In genomic region chr10:21078410-21079329, GRCh38 we compare ENCODE assay signal across 1 cellular context.
TF ChIP-seq lines count a peak whose summit lies in the region.

No MANE protein-coding gene starts in this region.

TF ChIP-seq in K562, 482 proteins besides CTCF, POLR2A, EP300 and RAD21 (continued from another document and continues in another):
- TF ChIP-seq ZNF41 (CRISPR knock-in tag; conservative IDR thresholded peaks at IDR 0.05) (peak; percentile 90), ZNF79 (CRISPR knock-in tag; IDR thresholded peaks at IDR 0.05; ENCODE audit: low read depth) (peak; percentile 96), E2F1 (CRISPR knock-in tag; IDR thresholded peaks at IDR 0.05) (no peak), ZNF232 (CRISPR knock-in tag; IDR thresholded peaks at IDR 0.05) (no peak), RNF219 (CRISPR knock-in tag; IDR thresholded peaks at IDR 0.05) (peak; percentile 87), ESRRA (IDR thresholded peaks at IDR 0.05; ENCODE audit: borderline replicate concordance, low read depth) (no peak), GATA2 (CRISPR knock-in tag; IDR thresholded peaks at IDR 0.05) (no peak), ZSCAN32 (CRISPR knock-in tag; IDR thresholded peaks at IDR 0.05) (0 out of 2 replicates have a peak, but pooled peaks have one; percentile 44), ETS1 (conservative IDR thresholded peaks at IDR 0.05; ENCODE audit: control insufficient read depth, low read depth, low read length) (no peak), ZNF174 (CRISPR knock-in tag; IDR thresholded peaks at IDR 0.05) (no peak), ZNF212 (CRISPR knock-in tag; IDR thresholded peaks at IDR 0.05) (peak; percentile 73; the same call in 1 of the 2 replicates), ZBTB26 (CRISPR knock-in tag; IDR thresholded peaks at IDR 0.05) (no peak), SAFB (IDR thresholded peaks at IDR 0.05; ENCODE audit: borderline replicate concordance, low read depth, low read length) (no peak), IRF1 (CRISPR knock-in tag; IDR thresholded peaks at IDR 0.05; ENCODE audit: borderline replicate concordance) (no peak), NUFIP1 (IDR thresholded peaks at IDR 0.05; ENCODE audit: partially characterized antibody) (no peak), MTA3 (IDR thresholded peaks at IDR 0.05; ENCODE audit: borderline replicate concordance) (no peak), PRPF4 (IDR thresholded peaks at IDR 0.05; ENCODE audit: insufficient read depth, low read depth, low read length, poor library complexity, severe bottlenecking) (no peak), ATF3 (IDR thresholded peaks at IDR 0.05) (no peak), ATF3 (CRISPR knock-in tag; conservative IDR thresholded peaks at IDR 0.05) (no peak), CHAMP1 (IDR thresholded peaks at IDR 0.05) (no peak), MLX (CRISPR knock-in tag; conservative IDR thresholded peaks at IDR 0.05) (no peak), ZKSCAN1 (IDR thresholded peaks at IDR 0.05; ENCODE audit: low read depth, low read length) (no peak), CEBPB (tag; IDR thresholded peaks at IDR 0.05) (no peak), ZNF586 (CRISPR knock-in tag; conservative IDR thresholded peaks at IDR 0.05) (no peak), ZNF431 (CRISPR knock-in tag; IDR thresholded peaks at IDR 0.05) (no peak), ATF6 (CRISPR knock-in tag; IDR thresholded peaks at IDR 0.05) (no peak), ZBTB33 (CRISPR knock-in tag; IDR thresholded peaks at IDR 0.05) (no peak), HMGXB4 (CRISPR knock-in tag; IDR thresholded peaks at IDR 0.05) (no peak), NRF1 (conservative IDR thresholded peaks at IDR 0.05 in 1 of 2, IDR thresholded peaks at IDR 0.05 in 1 of 2) (no peak), ZNF175 (CRISPR knock-in tag; IDR thresholded peaks at IDR 0.05; ENCODE audit: low read depth) (peak; percentile 99), ZNF444 (CRISPR knock-in tag; IDR thresholded peaks at IDR 0.05) (no peak), KAT8 (IDR thresholded peaks at IDR 0.05; ENCODE audit: low read depth) (no peak), SMAD4 (CRISPR knock-in tag; conservative IDR thresholded peaks at IDR 0.05) (peak; percentile 94), ARID3B (CRISPR knock-in tag; IDR thresholded peaks at IDR 0.05; ENCODE audit: borderline replicate concordance) (peak; percentile 94; the same call in 1 of the 2 replicates), YY1 (IDR thresholded peaks at IDR 0.05; ENCODE audit: borderline replicate concordance in 1 of 3, control insufficient read depth in 1 of 3, extremely low read depth in 1 of 3, insufficient read depth in 3 of 3, insufficient read length in 1 of 3, insufficient replicate concordance in 2 of 3, low read depth in 1 of 3, low read length in 2 of 3) (no peak), THAP12 (CRISPR knock-in tag; IDR thresholded peaks at IDR 0.05) (no peak), ZNF253 (CRISPR knock-in tag; conservative IDR thresholded peaks at IDR 0.05) (no peak), HOXB6 (CRISPR knock-in tag; IDR thresholded peaks at IDR 0.05; ENCODE audit: borderline replicate concordance) (no peak)
